ENCODE assay signal across 13 cellular contexts in genomic region chr11:45676522-45677095, GRCh38. TPM values are rescaled to one million over a fixed set of nuclear protein-coding genes. Genes with fewer than 3 reads are reported as not detected.
A peak's percentile ranks its signal among the peaks of the same experiment; 100 is the strongest.
DNase-seq lines count a peak whose midpoint lies in the region; ATAC-seq and TF ChIP-seq lines count a peak whose summit lies in the region.
"Had no signal": no experiment of that assay in that cellular context is flagged by ENCODE, and none has a peak within 500 bp of the region (broad histone marks: within the 10 kb centered on the region; RNA-seq: fewer than 3 reads in every experiment).

No MANE protein-coding gene starts in this region.

- no peak overlapping the region for H4K91ac ChIP-seq in neuronal stem cell (ENCODE audit: low read depth, low read length, poor library complexity)
- H4K91ac ChIP-seq in mesenchymal stem cell (ENCODE audit: low read length) = no peak overlapping the region

- H3K14ac ChIP-seq in neuronal stem cell (ENCODE audit: low read length) (no peak overlapping the region), mesenchymal stem cell (ENCODE audit: low read length in 2 of 2) (no peak overlapping the region)

- H3K4me1 ChIP-seq in neuronal stem cell (ENCODE audit: control insufficient read depth in 2 of 2, insufficient read depth in 1 of 2, low read depth in 1 of 2, low read length in 2 of 2) (peaks cover 0 to 11% of the 10 kb centered on the region in 2 donors), mesenchymal stem cell (ENCODE audit: control insufficient read depth, insufficient read depth, low read depth, low read length) (no peaks in the 10 kb centered on the region), thyroid gland (peaks cover 16 to 17% of the 10 kb centered on the region in 2 donors)

- TF ChIP-seq CTCF in thyroid gland (IDR thresholded peaks at IDR 0.05) = no peak

- no peak overlapping the region for H2BK5ac ChIP-seq in neuronal stem cell (ENCODE audit: low read length)
- no peak overlapping the region for H2BK5ac ChIP-seq in mesenchymal stem cell (ENCODE audit: low read depth, low read length, poor library complexity, severe bottlenecking)

- intact Hi-C loops in thyroid gland (cut with DNase I) = no loop called here

- ATAC-seq in GM18508 (IDR thresholded peaks at IDR 0.05; ENCODE audit: insufficient read depth, unreplicated experiment) = peak; percentile 77
- peak; percentile 64 for ATAC-seq in GM19467 (IDR thresholded peaks at IDR 0.05; ENCODE audit: unreplicated experiment)
- ATAC-seq in HG02852 (IDR thresholded peaks at IDR 0.05; ENCODE audit: unreplicated experiment) = peak; percentile 97
- ATAC-seq in HG03469 (IDR thresholded peaks at IDR 0.05; ENCODE audit: unreplicated experiment) = peak; percentile 88

- H2AK5ac ChIP-seq in neuronal stem cell (ENCODE audit: low read depth, low read length) = no peak overlapping the region
- H2AK5ac ChIP-seq in mesenchymal stem cell (ENCODE audit: low read length, severe bottlenecking) = no peak overlapping the region

- H3K4ac ChIP-seq in neuronal stem cell (ENCODE audit: low read length) (no peak overlapping the region), mesenchymal stem cell (ENCODE audit: low read depth in 1 of 2, low read length in 2 of 2) (no peak overlapping the region)

- H4K8ac ChIP-seq in neuronal stem cell (ENCODE audit: low read depth, low read length) (no peak overlapping the region), mesenchymal stem cell (ENCODE audit: low read length) (no peak overlapping the region)

- H3K9me3 ChIP-seq in neuronal stem cell (replicated peaks in 1 of 2; ENCODE audit: control insufficient read depth in 2 of 2, insufficient read depth in 1 of 2, low read depth in 1 of 2, low read length in 2 of 2) = no peaks in the 10 kb centered on the region
- no peaks in the 10 kb centered on the region for H3K9me3 ChIP-seq in mesenchymal stem cell (ENCODE audit: control insufficient read depth, low read length)
- H3K9me3 ChIP-seq in thyroid gland = no peaks in the 10 kb centered on the region

- H2BK120ac ChIP-seq in neuronal stem cell (ENCODE audit: low read depth, low read length) (no peak overlapping the region), mesenchymal stem cell (ENCODE audit: low read depth, low read length) (no peak overlapping the region)

- H3K18ac ChIP-seq in neuronal stem cell (ENCODE audit: low read length) = no peak overlapping the region
- no peak overlapping the region for H3K18ac ChIP-seq in mesenchymal stem cell (ENCODE audit: low read depth in 1 of 2, low read length in 2 of 2)

- no peaks in the 10 kb centered on the region for H3K36me3 ChIP-seq in neuronal stem cell (replicated peaks in 1 of 2; ENCODE audit: control insufficient read depth in 2 of 2, insufficient read depth in 2 of 2, low read length in 2 of 2)
- H3K36me3 ChIP-seq in mesenchymal stem cell (ENCODE audit: control insufficient read depth in 1 of 2, insufficient read depth in 2 of 2, low read depth in 1 of 2, low read length in 2 of 2) = no peaks in the 10 kb centered on the region
- no peaks in the 10 kb centered on the region for H3K36me3 ChIP-seq in thyroid gland

- no peak overlapping the region for H3K4me3 ChIP-seq in neuronal stem cell (ENCODE audit: low read length in 2 of 2)
- no peak overlapping the region for H3K4me3 ChIP-seq in mesenchymal stem cell (ENCODE audit: insufficient read depth in 1 of 2, low read depth in 1 of 2, low read length in 2 of 2)
- H3K4me3 ChIP-seq in thyroid gland (replicated peaks in 1 of 3) = no peak overlapping the region

- WGBS in neuronal stem cell (ENCODE audit: extremely low coverage in 2 of 2, insufficient read length in 2 of 2, insufficient replicate concordance in 1 of 2), 2 donors = no CpG with 5 or more reads among the region's 7 CpGs
- 91% methylated on average over 5 of the region's 7 CpGs for WGBS in mesenchymal stem cell
- 95 to 98% methylated on average over 7 of the region's 7 CpGs for WGBS in thyroid gland, 2 donors

- H3K27ac ChIP-seq in neuronal stem cell (replicated peaks; ENCODE audit: low read length) (no peak overlapping the region), mesenchymal stem cell (ENCODE audit: low read length, poor library complexity, severe bottlenecking) (no peak overlapping the region), thyroid gland (no peak overlapping the region)
- H3K27ac ChIP-seq: HL-60 had no signal

- H2BK12ac ChIP-seq in neuronal stem cell (ENCODE audit: low read length) = no peak overlapping the region
- no peak overlapping the region for H2BK12ac ChIP-seq in mesenchymal stem cell (ENCODE audit: low read length in 2 of 2)

- H3K27me3 ChIP-seq in neuronal stem cell (ENCODE audit: control insufficient read depth in 3 of 3, insufficient read depth in 3 of 3, low read depth in 1 of 3, low read length in 3 of 3) (peaks cover 0 to 11% (median 1%) of the 10 kb centered on the region in 3 experiments), mesenchymal stem cell (ENCODE audit: control insufficient read depth in 1 of 2, insufficient read depth in 1 of 2, low read length in 2 of 2) (peaks cover 10 to 25% of the 10 kb centered on the region in 2 experiments), thyroid gland (no peaks in the 10 kb centered on the region)

- H3K23ac ChIP-seq in neuronal stem cell (ENCODE audit: low read depth, low read length, poor library complexity) (no peak overlapping the region), mesenchymal stem cell (ENCODE audit: low read length in 2 of 2) (no peak overlapping the region)

- H3K9ac ChIP-seq in neuronal stem cell (ENCODE audit: low read depth, low read length, poor library complexity) = no peak overlapping the region
- no peak overlapping the region for H3K9ac ChIP-seq in mesenchymal stem cell (ENCODE audit: low read length)

- H2AFZ ChIP-seq in neuronal stem cell (ENCODE audit: low read length) (no peak overlapping the region), mesenchymal stem cell (ENCODE audit: low read depth, low read length) (no peak overlapping the region)

- no peak for TF ChIP-seq POLR2A in thyroid gland (IDR thresholded peaks at IDR 0.05)

- no peak for DNase-seq in neuronal stem cell (ENCODE audit: low spot score)
- DNase-seq in mesenchymal stem cell = no peak
- DNase-seq in medulla oblongata (ENCODE audit: extremely low spot score) = no peak
- no peak for DNase-seq in thyroid gland
- DNase-seq: activated B cell treated with CpG ODN at 0.5 μM for 24 hours; dermis blood vessel endothelial cell; DMS79; stimulated activated CD4-positive, alpha-beta T cell treated with anti-CD3 and anti-CD28 coated beads, Interleukin-4, amount 100 ng/mL, for 1 hour had no signal

- H2BK15ac ChIP-seq in neuronal stem cell (ENCODE audit: low read length) (no peak overlapping the region), mesenchymal stem cell (ENCODE audit: low read depth, poor library complexity, severe bottlenecking) (no peak overlapping the region)

- H3K79me1 ChIP-seq in neuronal stem cell (ENCODE audit: low read depth, low read length) (no peaks in the 10 kb centered on the region), mesenchymal stem cell (replicated peaks; ENCODE audit: low read length, poor library complexity, severe bottlenecking) (no peaks in the 10 kb centered on the region)

- H3K4me2 ChIP-seq in neuronal stem cell (ENCODE audit: insufficient read depth, low read length, poor library complexity, severe bottlenecking) = no peak overlapping the region
- H3K4me2 ChIP-seq in mesenchymal stem cell (ENCODE audit: low read length, poor library complexity, severe bottlenecking) = no peak overlapping the region

RNA-seq across cellular contexts. Expression of gene CHST1, which starts 11.2 kb away (rescaled TPM):
- 2.3 TPM for polyA plus RNA-seq in neuronal stem cell (2013, experiment 1 of 2)
- 2.4 TPM for polyA plus RNA-seq in neuronal stem cell (2013, experiment 2 of 2)
- polyA plus RNA-seq in mesenchymal stem cell (2013, experiment 1 of 2) = 4.8 TPM
- polyA plus RNA-seq in mesenchymal stem cell (2013, experiment 2 of 2) = 5.4 TPM
- total RNA-seq in thyroid gland = 10 to 100 TPM; 19.3 to 28.9 (median 25.0) TPM
- total RNA-seq: activated B cell treated with CpG ODN at 0.5 μM for 24 hours had no signal
